24 cellular contexts compared by ENCODE assay signal in the genomic region with DNA sequence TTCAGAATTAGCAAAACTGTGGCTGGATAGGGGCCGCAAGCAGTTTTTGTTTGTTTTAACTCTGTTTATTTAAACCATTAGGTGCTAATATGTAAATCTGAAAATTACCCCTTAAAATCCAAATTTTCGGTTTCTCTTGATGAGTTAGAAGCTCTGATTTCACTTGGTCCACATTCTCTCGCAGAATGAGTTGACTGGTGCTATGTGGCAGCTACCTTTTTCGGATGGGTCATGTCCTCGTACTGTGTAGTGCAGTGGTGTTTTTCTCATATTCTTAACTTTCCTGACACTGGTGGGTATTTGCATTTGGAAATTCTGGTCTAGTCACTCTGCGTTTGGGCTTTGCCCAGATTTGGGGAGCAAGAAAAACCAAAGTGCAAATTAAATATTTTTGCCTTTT.
"Had no signal": no experiment of that assay in that cellular context is flagged by ENCODE, and none has a peak within 500 bp of the region (broad histone marks: within the 10 kb centered on the region; RNA-seq: fewer than 3 reads in every experiment).

No MANE protein-coding gene starts in this region.

- H3K9me3 ChIP-seq: colonic mucosa, ovary, right lobe of liver, suprapubic skin, transverse colon, vagina had no signal

- H3K27me3 ChIP-seq: brain microvascular endothelial cell, colonic mucosa, ovary, right lobe of liver, suprapubic skin, transverse colon, vagina had no signal

- H3K36me3 Mint-ChIP-seq: naive thymus-derived CD8-positive, alpha-beta T cell had no signal

- ATAC-seq: activated naive CD8-positive, alpha-beta T cell treated with anti-CD3 and anti-CD28 coated beads, Interleukin-2, amount 50 U/mL, for 24 hours; activated T-helper 17 cell treated with anti-CD3 and anti-CD28 coated beads, Interleukin-2, amount 50 U/mL, for 72 hours; left cardiac atrium; naive thymus-derived CD8-positive, alpha-beta T cell; right lobe of liver; stimulated activated naive CD8-positive, alpha-beta T cell treated with anti-CD3 and anti-CD28 coated beads, Interleukin-15, amount 100 ng/mL, for 72 hours had no signal

- H3K4me3 Mint-ChIP-seq: activated naive CD4-positive, alpha-beta T cell treated with anti-CD3 and anti-CD28 coated beads for 36 hours; activated naive CD8-positive, alpha-beta T cell treated with anti-CD3 and anti-CD28 coated beads, Interleukin-2, amount 50 U/mL, for 24 hours; activated T-helper 17 cell treated with anti-CD3 and anti-CD28 coated beads, Interleukin-2, amount 50 U/mL, for 72 hours; naive thymus-derived CD8-positive, alpha-beta T cell; stimulated activated naive CD8-positive, alpha-beta T cell treated with anti-CD3 and anti-CD28 coated beads, Interleukin-15, amount 100 ng/mL, for 72 hours had no signal

- H3K27ac Mint-ChIP-seq: activated naive CD4-positive, alpha-beta T cell treated with anti-CD3 and anti-CD28 coated beads for 36 hours; activated naive CD8-positive, alpha-beta T cell treated with anti-CD3 and anti-CD28 coated beads, Interleukin-2, amount 50 U/mL, for 24 hours; activated T-helper 17 cell treated with anti-CD3 and anti-CD28 coated beads, Interleukin-2, amount 50 U/mL, for 72 hours; naive thymus-derived CD8-positive, alpha-beta T cell had no signal

- H3K4me1 ChIP-seq: colonic mucosa, suprapubic skin, transverse colon, vagina had no signal

- DNase-seq: activated CD4-positive, alpha-beta T cell treated with anti-CD3 and anti-CD28 coated beads, Interleukin-2, amount 50 U/mL, for 48 hours; activated naive CD4-positive, alpha-beta T cell treated with anti-CD3 and anti-CD28 coated beads for 36 hours; activated naive CD8-positive, alpha-beta T cell treated with anti-CD3 and anti-CD28 coated beads, Interleukin-2, amount 50 U/mL, for 24 hours; activated T-cell treated with anti-CD3 and anti-CD28 coated beads, Interleukin-2, amount 50 U/mL, for 1 hour; anterior cingulate cortex; brain microvascular endothelial cell; central memory CD4-positive, alpha-beta T cell; colonic mucosa; erythroblast; foreskin melanocyte; glutamatergic neuron; hippocampal formation; left cardiac atrium; naive thymus-derived CD8-positive, alpha-beta T cell; ovary; right lobe of liver; stimulated activated CD4-positive, alpha-beta T cell treated with anti-CD3 and anti-CD28 coated beads, Interleukin-4, amount 100 ng/mL, for 1 hour; stimulated activated naive CD8-positive, alpha-beta T cell treated with anti-CD3 and anti-CD28 coated beads, Interleukin-15, amount 100 ng/mL, for 72 hours; transverse colon; WERI-Rb-1 had no signal

- H3K27ac ChIP-seq: brain microvascular endothelial cell, colonic mucosa, ovary, right lobe of liver, suprapubic skin, transverse colon, vagina, WERI-Rb-1 had no signal

- H3K36me3 ChIP-seq: brain microvascular endothelial cell, colonic mucosa, ovary, right lobe of liver, suprapubic skin, transverse colon, vagina, WERI-Rb-1 had no signal

- H3K4me1 Mint-ChIP-seq: activated naive CD8-positive, alpha-beta T cell treated with anti-CD3 and anti-CD28 coated beads, Interleukin-2, amount 50 U/mL, for 24 hours; activated T-helper 17 cell treated with anti-CD3 and anti-CD28 coated beads, Interleukin-2, amount 50 U/mL, for 72 hours; naive thymus-derived CD8-positive, alpha-beta T cell; stimulated activated naive CD8-positive, alpha-beta T cell treated with anti-CD3 and anti-CD28 coated beads, Interleukin-15, amount 100 ng/mL, for 72 hours had no signal

- H3K4me2 ChIP-seq: smooth muscle cell had no signal

- H3K9me3 Mint-ChIP-seq: activated naive CD4-positive, alpha-beta T cell treated with anti-CD3 and anti-CD28 coated beads for 36 hours; activated naive CD8-positive, alpha-beta T cell treated with anti-CD3 and anti-CD28 coated beads, Interleukin-2, amount 50 U/mL, for 24 hours; activated T-helper 17 cell treated with anti-CD3 and anti-CD28 coated beads, Interleukin-2, amount 50 U/mL, for 72 hours; naive thymus-derived CD8-positive, alpha-beta T cell; stimulated activated naive CD8-positive, alpha-beta T cell treated with anti-CD3 and anti-CD28 coated beads, Interleukin-15, amount 100 ng/mL, for 72 hours had no signal

- H3K4me3 ChIP-seq: colonic mucosa, ovary, right lobe of liver, smooth muscle cell, suprapubic skin, transverse colon, vagina had no signal

- H3K27me3 Mint-ChIP-seq: activated naive CD8-positive, alpha-beta T cell treated with anti-CD3 and anti-CD28 coated beads, Interleukin-2, amount 50 U/mL, for 24 hours; activated T-helper 17 cell treated with anti-CD3 and anti-CD28 coated beads, Interleukin-2, amount 50 U/mL, for 72 hours; stimulated activated naive CD8-positive, alpha-beta T cell treated with anti-CD3 and anti-CD28 coated beads, Interleukin-15, amount 100 ng/mL, for 72 hours had no signal
